1 cellular context compared by ENCODE assay signal in genomic region chr9:131436386-131436785, GRCh38.
TF ChIP-seq lines count a peak whose summit lies in the region.

No MANE protein-coding gene starts in this region.

TF ChIP-seq in GM12878, 131 proteins besides CTCF, POLR2A, EP300 and RAD21 (continued from another document):
- TF ChIP-seq USF1 (IDR thresholded peaks at IDR 0.05; ENCODE audit: borderline replicate concordance, extremely low read length, insufficient read depth, low read depth, low read length): no peak
